Comparison of ENCODE assay signal across 13 cellular contexts in the genomic region with DNA sequence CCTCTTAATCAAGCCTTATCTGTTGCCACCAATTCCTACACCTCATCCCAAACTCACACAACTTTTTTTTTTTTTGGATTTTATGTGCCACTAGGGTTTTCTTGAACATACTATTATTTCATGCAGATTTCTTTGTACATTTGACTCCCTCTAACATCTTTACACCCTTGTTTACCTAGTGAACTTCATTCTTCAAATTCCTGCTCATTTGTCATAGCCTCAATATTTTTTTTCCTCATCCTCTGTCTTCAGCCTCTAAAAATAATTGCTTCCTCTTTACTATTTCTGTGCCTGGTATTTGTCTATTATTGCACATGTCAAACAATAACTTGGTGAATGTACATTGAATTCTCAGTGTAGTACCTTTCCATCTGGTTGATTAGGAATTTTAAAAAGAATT. TPM values are rescaled to one million over a fixed set of nuclear protein-coding genes. Genes with fewer than 3 reads are reported as not detected.
A peak's percentile ranks its signal among the peaks of the same experiment; 100 is the strongest.
DNase-seq lines count a peak whose midpoint lies in the region; ATAC-seq, FAIRE-seq and TF ChIP-seq lines count a peak whose summit lies in the region.
"Had no signal": no experiment of that assay in that cellular context is flagged by ENCODE, and none has a peak within 500 bp of the region (broad histone marks: within the 10 kb centered on the region; RNA-seq: fewer than 3 reads in every experiment).

No MANE protein-coding gene starts in this region.

- H3K36me3 Mint-ChIP-seq in memory B cell: peaks cover 23% of the 10 kb centered on the region

- CTCF ChIA-PET in A549 (lab: Yijun Ruan, JAX): interaction anchor here (1.4 kb wide), 1 partner anchor 17 kb away, joined by 7 read pairs; no protein-coding TSS in a partner anchor

- no peak for FAIRE-seq in A549 (lab: Jason Lieb, UNC)

- no peak for TF ChIP-seq POLR2A in A549 (IDR thresholded peaks at IDR 0.05; ENCODE audit: low read length)

- no peak for TF ChIP-seq CTCF in A549 (IDR thresholded peaks at IDR 0.05)

- POLR2A ChIA-PET in A549 (lab: Yijun Ruan, JAX): no interaction called here

- peaks cover 1% of the 10 kb centered on the region for H3K9me3 Mint-ChIP-seq in memory B cell

- H3K4me2 ChIP-seq in A549: peak overlapping the region; percentile 48
- H3K4me2 ChIP-seq: GM23338 had no signal

- H3K9me3 ChIP-seq in A549: no peaks in the 10 kb centered on the region

- no peak for DNase-seq in A549 (ENCODE audit: low read depth in 1 of 2, low spot score in 1 of 2)
- DNase-seq in HCEC 1CT: peak; percentile 35
- DNase-seq in amniotic epithelial cell (ENCODE audit: low read depth): peak; percentile 31
- DNase-seq in memory B cell (ENCODE audit: low spot score in 2 of 2): no peak
- DNase-seq in NCI-H2081 (lab: John Stamatoyannopoulos, UW): no peak
- DNase-seq in LoVo (ENCODE audit: low spot score): no peak
- DNase-seq in stimulated activated CD4-positive, alpha-beta T cell treated with anti-CD3 and anti-CD28 coated beads, Interleukin-2, amount 100 ng/mL, for 48 hours: no peak
- DNase-seq: DND-41, NCI-H187 treated with DMSO at 0.1 percent for 48 hours, NCI-H2171, NCI-H82 had no signal

- no peak for TF ChIP-seq RAD21 in A549 (conservative IDR thresholded peaks at IDR 0.05 in 1 of 2, IDR thresholded peaks at IDR 0.05 in 1 of 2)

- no peak for TF ChIP-seq EP300 in A549 (IDR thresholded peaks at IDR 0.05)

- ATAC-seq in A549 (no peak), memory B cell (ENCODE audit: low read depth) (no peak), HG02870 (IDR thresholded peaks at IDR 0.05; ENCODE audit: unreplicated experiment) (no peak)
- ATAC-seq: GM23338 had no signal

- peaks cover 18% of the 10 kb centered on the region; the same call in 2 of the 3 replicates for H3K4me1 ChIP-seq in A549

- H3K4me1 Mint-ChIP-seq in memory B cell: peaks cover 22% of the 10 kb centered on the region

- H3K4me3 Mint-ChIP-seq in memory B cell: no peak overlapping the region
- H3K4me3 Mint-ChIP-seq: GM23338 had no signal

- H3K27me3 Mint-ChIP-seq in memory B cell: no peaks in the 10 kb centered on the region

- no peak overlapping the region for H3K27ac ChIP-seq in A549

- no peak overlapping the region for H3K4me3 ChIP-seq in A549
- H3K4me3 ChIP-seq: GM23338 had no signal

- H3K27ac Mint-ChIP-seq in memory B cell: peak overlapping the region; percentile 49
- H3K27ac Mint-ChIP-seq: GM23338 had no signal

TF ChIP-seq in A549, 52 proteins besides CTCF, POLR2A, EP300 and RAD21:
- TF ChIP-seq FOXS1 (CRISPR knock-in tag; IDR thresholded peaks at IDR 0.05) (no peak), NFE2L2 (conservative IDR thresholded peaks at IDR 0.05; ENCODE audit: low read length) (no peak)
TF ChIP-seq in A549: peak in this region for 0.

RNA-seq across cellular contexts. Expression of gene NBDY, which starts 22.0 kb away (rescaled TPM):
- polyA plus RNA-seq in A549 (2011; rRNA removed) (64.8 and 72.8 TPM in 2 replicates), A549 (2017; fragmentation: RNase III; extraction: RNeasy Plus Mini Kit Qiagen cat#74134 plus additional on column Dnase treatment) (41.8 to 48.0 TPM (median 47.3 TPM) in 3 replicates)
- polyA plus RNA-seq in A549 (2012; cell fraction: cytosol; rRNA removed): 51.2 and 54.2 TPM in 2 replicates
- 14.7 and 18.1 TPM in 2 replicates for polyA plus RNA-seq in A549 (2012; cell fraction: nucleus; rRNA removed)
- polyA minus RNA-seq in A549 (2011; rRNA and poly(A)+ RNA removed): 28.7 and 31.5 TPM in 2 replicates

Comparison
In these comparisons a context has a peak if more than half of its experiments do, and no peak if none do; other contexts are left out.
1. DNase-seq: peak in HCEC 1CT (single experiment) and amniotic epithelial cell (single experiment); none in A549 (0 of 2), memory B cell (0 of 2), NCI-H2081 (0 of 2), LoVo (single experiment) and stimulated activated CD4-positive, alpha-beta T cell treated with anti-CD3 and anti-CD28 coated beads, Interleukin-2, amount 100 ng/mL, for 48 hours (0 of 2).